10 cellular contexts compared by ENCODE assay signal in the genomic region with DNA sequence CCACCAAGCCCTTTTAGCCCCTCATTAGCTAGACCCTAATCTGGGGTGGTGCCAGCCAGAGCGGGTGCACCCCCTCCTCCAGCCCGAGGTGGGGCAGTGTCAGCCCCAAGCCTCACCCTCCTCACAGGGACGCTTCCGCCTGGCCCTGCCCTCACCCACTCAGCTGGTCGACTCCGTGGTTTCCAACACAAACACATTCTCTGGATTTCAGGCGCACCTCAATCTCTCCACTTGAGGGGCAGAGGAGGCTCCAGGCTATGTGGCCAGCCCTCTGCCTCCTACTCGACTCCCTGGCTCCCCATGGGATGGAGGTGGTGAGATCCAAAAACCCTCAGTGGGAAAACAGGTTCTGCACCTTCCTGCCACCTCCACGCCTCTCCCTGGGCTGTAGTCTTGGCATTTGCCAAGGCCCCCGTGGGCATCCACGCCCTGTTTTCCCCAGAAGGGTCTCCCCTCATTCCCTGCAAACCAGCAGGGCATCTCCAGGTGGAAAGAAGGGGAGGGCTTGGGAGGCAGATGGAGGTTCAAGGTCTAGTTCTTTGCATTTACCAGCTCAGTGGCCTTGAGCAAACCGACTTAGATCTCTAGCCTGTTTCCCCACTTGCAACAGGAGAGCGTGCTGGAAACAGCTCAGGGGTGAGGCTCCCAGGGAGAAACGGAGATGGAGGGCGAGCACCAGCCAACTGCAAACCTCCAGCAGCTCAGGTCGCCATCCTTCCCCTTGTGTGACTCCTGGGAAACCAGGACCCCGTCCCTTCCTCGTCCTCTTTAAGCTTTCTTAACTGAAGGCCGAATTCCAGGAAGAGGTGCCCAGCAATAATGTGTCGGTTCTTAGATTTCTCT. TPM values are rescaled to one million over a fixed set of nuclear protein-coding genes. Genes with fewer than 3 reads are reported as not detected.
DNase-seq lines count a peak whose midpoint lies in the region; ATAC-seq, FAIRE-seq and TF ChIP-seq lines count a peak whose summit lies in the region.
"Had no signal": no experiment of that assay in that cellular context is flagged by ENCODE, and none has a peak within 500 bp of the region (broad histone marks: within the 10 kb centered on the region; RNA-seq: fewer than 3 reads in every experiment).

No MANE protein-coding gene starts in this region.

- in situ Hi-C loops in T47D (cut with HindIII; ENCODE audit: low pct_unique_long_range_greater_than_20kb, low sequenced_read_pairs): no loop called here

- CTCF ChIA-PET in naive thymus-derived CD4-positive, alpha-beta T cell (lab: Charles Lee): no interaction called here

- TF ChIP-seq EP300 in stomach (IDR thresholded peaks at IDR 0.05): no peak

- WGBS in stomach, 5 donors: 17 to 40% (median 33%) methylated on average over 14 to 20 of the region's 20 CpGs

- FAIRE-seq in GM12891 (lab: Jason Lieb, UNC): no peak

- H3K4me1 Mint-ChIP-seq in naive thymus-derived CD4-positive, alpha-beta T cell: peaks cover 0 to 7% (median 2%) of the 10 kb centered on the region in 7 donors
- H3K4me1 Mint-ChIP-seq: activated CD4-positive, alpha-beta T cell treated with anti-CD3 and anti-CD28 coated beads for 36 hours had no signal

- peaks cover 45 to 65% (median 58%) of the 10 kb centered on the region in 5 donors for H3K27me3 Mint-ChIP-seq in naive thymus-derived CD4-positive, alpha-beta T cell

- H3K9me3 ChIP-seq in stomach: no peaks in the 10 kb centered on the region
- H3K9me3 ChIP-seq in naive thymus-derived CD4-positive, alpha-beta T cell (ENCODE audit: control insufficient read depth in 2 of 3, low read length in 3 of 3): no peaks in the 10 kb centered on the region

- TF ChIP-seq POLR2A in stomach (IDR thresholded peaks at IDR 0.05) (no peak), GM12891 (IDR thresholded peaks at IDR 0.05; ENCODE audit: low read depth, low read length) (no peak)

- H3K36me3 Mint-ChIP-seq in naive thymus-derived CD4-positive, alpha-beta T cell: no peaks in the 10 kb centered on the region

- no peak overlapping the region for H3K4me3 Mint-ChIP-seq in naive thymus-derived CD4-positive, alpha-beta T cell
- H3K4me3 Mint-ChIP-seq: activated CD4-positive, alpha-beta T cell treated with anti-CD3 and anti-CD28 coated beads for 36 hours had no signal

- peaks cover 0 to 21% (median 0%) of the 10 kb centered on the region in 3 donors for H3K27me3 ChIP-seq in stomach
- H3K27me3 ChIP-seq in naive thymus-derived CD4-positive, alpha-beta T cell (ENCODE audit: control insufficient read depth in 2 of 2, insufficient read depth in 2 of 2, low read length in 2 of 2): no peaks in the 10 kb centered on the region

- intact Hi-C loops in left colon (cut with DNase I, micrococcal nuclease) (no loop called here), stomach (cut with DNase I; ENCODE audit: low total_unique reads) (no loop called here)
- intact Hi-C loops in naive thymus-derived CD4-positive, alpha-beta T cell (cut with micrococcal nuclease): no loop called here

- TF ChIP-seq CTCF in HFF-Myc (IDR thresholded peaks at IDR 0.05; ENCODE audit: low read depth, low read length, missing control alignments) (no peak), stomach (IDR thresholded peaks at IDR 0.05) (no peak)

- DNase-seq in HFF-Myc (ENCODE audit: extremely low read depth, low read depth) (no peak), T47D (ENCODE audit: low read depth in 1 of 2, low spot score in 1 of 2) (peak; percentile 38 to 86), left colon (peak; percentile 71 to 75), stomach (peak; percentile 39), GM12891 (ENCODE audit: insufficient read length, low spot score) (no peak), NOMO-1 treated with dmso at 0.1 percent for 144 hours (lab: John Stamatoyannopoulos, UW; ENCODE audit: unreplicated experiment) (no peak)
- no peak for DNase-seq in naive thymus-derived CD4-positive, alpha-beta T cell
- DNase-seq: activated CD4-positive, alpha-beta T cell treated with anti-CD3 and anti-CD28 coated beads for 36 hours; NCI-H510A treated with DMSO at 0.1 percent for 48 hours had no signal

- H3K36me3 ChIP-seq in stomach: no peaks in the 10 kb centered on the region
- H3K36me3 ChIP-seq in naive thymus-derived CD4-positive, alpha-beta T cell (ENCODE audit: control insufficient read depth in 2 of 3, insufficient read depth in 3 of 3, low read length in 3 of 3): no peaks in the 10 kb centered on the region

- peak overlapping the region; percentile 38 to 97 (median 94) for H3K27ac ChIP-seq in stomach
- no peak overlapping the region for H3K27ac ChIP-seq in naive thymus-derived CD4-positive, alpha-beta T cell (ENCODE audit: low read depth, low read length)

- POLR2A ChIA-PET in naive thymus-derived CD4-positive, alpha-beta T cell (lab: Charles Lee): no interaction called here

- ATAC-seq in left colon: peak; percentile 69
- no peak for ATAC-seq in GM19035 (IDR thresholded peaks at IDR 0.05; ENCODE audit: unreplicated experiment)
- no peak for ATAC-seq in naive thymus-derived CD4-positive, alpha-beta T cell
- ATAC-seq: activated CD4-positive, alpha-beta T cell treated with anti-CD3 and anti-CD28 coated beads for 36 hours had no signal

- H3K4me3 ChIP-seq in HFF-Myc (replicated peaks; ENCODE audit: low read depth, low read length) (peak overlapping the region; percentile 79), stomach (peak overlapping the region; percentile 79 to 90 (median 88))
- no peak overlapping the region for H3K4me3 ChIP-seq in naive thymus-derived CD4-positive, alpha-beta T cell (ENCODE audit: low read length)

- H3K9me3 Mint-ChIP-seq in naive thymus-derived CD4-positive, alpha-beta T cell: peaks cover 0 to 2% (median 0%) of the 10 kb centered on the region in 11 donors

- no peak overlapping the region for H3K27ac Mint-ChIP-seq in naive thymus-derived CD4-positive, alpha-beta T cell
- H3K27ac Mint-ChIP-seq: activated CD4-positive, alpha-beta T cell treated with anti-CD3 and anti-CD28 coated beads for 36 hours had no signal

- peaks cover 37 to 65% (median 57%) of the 10 kb centered on the region in 4 donors for H3K4me1 ChIP-seq in stomach
- H3K4me1 ChIP-seq in naive thymus-derived CD4-positive, alpha-beta T cell (ENCODE audit: control insufficient read depth in 2 of 2, insufficient read depth in 2 of 2, low read length in 2 of 2): no peaks in the 10 kb centered on the region

TF ChIP-seq in GM12891, 5 proteins besides CTCF, POLR2A, EP300 and RAD21:
- no peak for TF ChIP-seq TAF1 (IDR thresholded peaks at IDR 0.05; ENCODE audit: low read depth, low read length)
- TF ChIP-seq PAX5 (IDR thresholded peaks at IDR 0.05; ENCODE audit: insufficient read depth, low read length, severe bottlenecking): no peak
- TF ChIP-seq SPI1 (IDR thresholded peaks at IDR 0.05; ENCODE audit: low read depth, low read length): no peak
- TF ChIP-seq POU2F2 (IDR thresholded peaks at IDR 0.05; ENCODE audit: low read depth, low read length): no peak
- no peak for TF ChIP-seq POLR2AphosphoS5 (IDR thresholded peaks at IDR 0.05; ENCODE audit: low read depth, low read length)

RNA-seq across cellular contexts. Expression of gene EMP2, which starts 1.7 kb away (rescaled TPM):
- total RNA-seq in left colon (100 to 1,000 TPM; 107 to 111 TPM), stomach (10 to 100 TPM; 24.5 to 57.6 (median 43.3) TPM)
- 10 to 100 TPM; 10.7 to 60.9 (median 11.7) TPM for polyA plus RNA-seq in stomach
- polyA plus RNA-seq in GM12891 (2012; ENCODE audit: low read depth, missing spikeins): 0.26 TPM
- total RNA-seq in naive thymus-derived CD4-positive, alpha-beta T cell: not detected
- polyA plus RNA-seq in naive thymus-derived CD4-positive, alpha-beta T cell: not detected
- total RNA-seq: activated CD4-positive, alpha-beta T cell treated with anti-CD3 and anti-CD28 coated beads for 36 hours had no signal

Comparison
In these comparisons a context has a peak if more than half of its experiments do, and no peak if none do; other contexts are left out.
1. DNase-seq: peak in T47D (2 of 2), left colon (2 of 2) and stomach (single experiment); none in HFF-Myc (single experiment), GM12891 (single experiment), naive thymus-derived CD4-positive, alpha-beta T cell (0 of 9) and NOMO-1 treated with dmso at 0.1 percent for 144 hours (single experiment).
2. RNA of gene EMP2, which starts 1.7 kb away (total RNA-seq): 107 to 111 TPM in left colon and 24.5 to 57.6 TPM in stomach; not detected in naive thymus-derived CD4-positive, alpha-beta T cell; every median in the first group is over 10 times any median in the second.